In the genomic region with DNA sequence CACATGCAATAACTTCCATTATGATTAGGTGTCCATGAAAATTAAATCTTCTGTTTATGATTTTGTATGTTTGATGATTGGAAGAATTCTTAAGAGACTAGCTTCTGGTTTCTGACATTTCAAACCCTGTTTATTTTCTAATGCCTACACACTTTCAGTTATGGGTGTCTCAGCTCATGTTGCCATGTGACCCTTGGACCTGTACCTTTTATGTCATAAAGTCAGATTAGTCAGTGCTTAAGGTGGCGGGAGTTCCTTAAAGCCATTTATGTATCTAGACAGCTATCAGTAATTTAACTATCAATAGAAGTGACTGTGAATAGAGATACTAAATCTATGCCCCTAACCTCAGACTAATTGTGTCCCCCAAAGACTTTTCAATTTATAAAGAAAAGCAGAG, we compare ENCODE assay signal across 20 cellular contexts.
"Had no signal": no experiment of that assay in that cellular context is flagged by ENCODE, and none has a peak within 500 bp of the region (broad histone marks: within the 10 kb centered on the region; RNA-seq: fewer than 3 reads in every experiment).

No MANE protein-coding gene starts in this region.

- ATAC-seq: activated CD8-positive, alpha-beta T cell treated with anti-CD3 and anti-CD28 coated beads, Interleukin-2, amount 10 ng/mL, durations not matched to agents 7 days and 5 days; WTC11 had no signal

- DNase-seq: activated CD4-positive, alpha-beta T cell treated with anti-CD3 and anti-CD28 coated beads for 48 hours; activated CD4-positive, alpha-beta T cell treated with anti-CD3 and anti-CD28 coated beads, Interleukin-2, amount 50 U/mL, for 4 hours; activated CD4-positive, CD25-positive, alpha-beta regulatory T cell treated with anti-CD3 and anti-CD28 coated beads, Interleukin-2, amount 50 U/mL, for 72 hours; activated CD8-positive, alpha-beta memory T cell treated with anti-CD3 and anti-CD28 coated beads, Interleukin-2, amount 50 U/mL, for 48 hours; activated CD8-positive, alpha-beta T cell treated with anti-CD3 and anti-CD28 coated beads, Interleukin-2, amount 10 ng/mL, durations not matched to agents 7 days and 5 days; activated naive CD4-positive, alpha-beta T cell treated with anti-CD3 and anti-CD28 coated beads, Interleukin-2, amount 50 U/mL, for 16 hours; activated naive CD8-positive, alpha-beta T cell treated with anti-CD3 and anti-CD28 coated beads, Interleukin-2, amount 10 ng/mL, durations not matched to agents 7 days and 5 days; activated T-cell treated with anti-CD3 and anti-CD28 coated beads, Interleukin-2, amount 50 U/mL, for 1 hour; adrenal gland; aorta; caudate nucleus; KG1; NCI-H1105; NCI-H1436; NCI-H2029 treated with DMSO at 0.1 percent for 48 hours; NCI-H524; PC-9; SHP77 treated with DMSO at 0.1 percent for 48 hours; T-helper 9 cell had no signal
